1 cellular context compared by ENCODE assay signal in the genomic region with DNA sequence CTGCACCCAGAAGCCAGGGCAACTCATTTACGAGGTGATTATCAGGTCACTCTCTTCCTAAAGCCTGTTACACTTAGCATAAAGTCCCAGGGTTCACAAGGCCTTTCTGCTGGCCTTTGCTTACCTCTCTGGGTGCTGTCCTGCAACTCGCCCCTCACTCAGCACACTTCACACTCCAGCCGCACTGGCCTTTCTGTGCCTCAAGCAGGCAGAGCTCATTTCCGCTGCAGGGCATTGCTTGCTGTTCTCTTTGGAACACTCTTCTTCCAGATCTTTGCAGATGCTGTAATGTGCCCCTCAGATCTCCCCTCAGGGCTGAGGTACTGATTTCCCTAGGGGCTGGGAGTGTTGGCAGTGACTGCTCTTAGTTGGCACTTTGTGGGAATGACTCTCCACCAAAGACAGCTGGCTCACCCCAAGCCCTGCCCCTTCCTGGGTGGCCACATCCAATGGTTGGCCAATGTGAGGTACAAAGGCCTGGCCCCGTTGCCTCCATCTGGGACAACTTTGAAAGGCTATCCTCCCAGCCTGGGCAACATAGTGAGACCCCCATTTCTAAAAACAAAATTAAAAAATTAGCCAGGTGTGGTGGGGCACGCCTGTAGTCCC.
TF ChIP-seq lines count a peak whose summit lies in the region.

No MANE protein-coding gene starts in this region.

TF ChIP-seq in GM23338, 12 proteins besides CTCF, POLR2A, EP300 and RAD21:
- TF ChIP-seq, protein P1, sequence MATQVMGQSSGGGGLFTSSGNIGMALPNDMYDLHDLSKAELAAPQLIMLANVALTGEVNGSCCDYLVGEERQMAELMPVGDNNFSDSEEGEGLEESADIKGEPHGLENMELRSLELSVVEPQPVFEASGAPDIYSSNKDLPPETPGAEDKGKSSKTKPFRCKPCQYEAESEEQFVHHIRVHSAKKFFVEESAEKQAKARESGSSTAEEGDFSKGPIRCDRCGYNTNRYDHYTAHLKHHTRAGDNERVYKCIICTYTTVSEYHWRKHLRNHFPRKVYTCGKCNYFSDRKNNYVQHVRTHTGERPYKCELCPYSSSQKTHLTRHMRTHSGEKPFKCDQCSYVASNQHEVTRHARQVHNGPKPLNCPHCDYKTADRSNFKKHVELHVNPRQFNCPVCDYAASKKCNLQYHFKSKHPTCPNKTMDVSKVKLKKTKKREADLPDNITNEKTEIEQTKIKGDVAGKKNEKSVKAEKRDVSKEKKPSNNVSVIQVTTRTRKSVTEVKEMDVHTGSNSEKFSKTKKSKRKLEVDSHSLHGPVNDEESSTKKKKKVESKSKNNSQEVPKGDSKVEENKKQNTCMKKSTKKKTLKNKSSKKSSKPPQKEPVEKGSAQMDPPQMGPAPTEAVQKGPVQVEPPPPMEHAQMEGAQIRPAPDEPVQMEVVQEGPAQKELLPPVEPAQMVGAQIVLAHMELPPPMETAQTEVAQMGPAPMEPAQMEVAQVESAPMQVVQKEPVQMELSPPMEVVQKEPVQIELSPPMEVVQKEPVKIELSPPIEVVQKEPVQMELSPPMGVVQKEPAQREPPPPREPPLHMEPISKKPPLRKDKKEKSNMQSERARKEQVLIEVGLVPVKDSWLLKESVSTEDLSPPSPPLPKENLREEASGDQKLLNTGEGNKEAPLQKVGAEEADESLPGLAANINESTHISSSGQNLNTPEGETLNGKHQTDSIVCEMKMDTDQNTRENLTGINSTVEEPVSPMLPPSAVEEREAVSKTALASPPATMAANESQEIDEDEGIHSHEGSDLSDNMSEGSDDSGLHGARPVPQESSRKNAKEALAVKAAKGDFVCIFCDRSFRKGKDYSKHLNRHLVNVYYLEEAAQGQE (IDR thresholded peaks at IDR 0.05; ENCODE audit: unreplicated experiment): no peak
- TF ChIP-seq ZNF114 (CRISPR knock-in tag; IDR thresholded peaks at IDR 0.05): no peak
